In the genomic region with DNA sequence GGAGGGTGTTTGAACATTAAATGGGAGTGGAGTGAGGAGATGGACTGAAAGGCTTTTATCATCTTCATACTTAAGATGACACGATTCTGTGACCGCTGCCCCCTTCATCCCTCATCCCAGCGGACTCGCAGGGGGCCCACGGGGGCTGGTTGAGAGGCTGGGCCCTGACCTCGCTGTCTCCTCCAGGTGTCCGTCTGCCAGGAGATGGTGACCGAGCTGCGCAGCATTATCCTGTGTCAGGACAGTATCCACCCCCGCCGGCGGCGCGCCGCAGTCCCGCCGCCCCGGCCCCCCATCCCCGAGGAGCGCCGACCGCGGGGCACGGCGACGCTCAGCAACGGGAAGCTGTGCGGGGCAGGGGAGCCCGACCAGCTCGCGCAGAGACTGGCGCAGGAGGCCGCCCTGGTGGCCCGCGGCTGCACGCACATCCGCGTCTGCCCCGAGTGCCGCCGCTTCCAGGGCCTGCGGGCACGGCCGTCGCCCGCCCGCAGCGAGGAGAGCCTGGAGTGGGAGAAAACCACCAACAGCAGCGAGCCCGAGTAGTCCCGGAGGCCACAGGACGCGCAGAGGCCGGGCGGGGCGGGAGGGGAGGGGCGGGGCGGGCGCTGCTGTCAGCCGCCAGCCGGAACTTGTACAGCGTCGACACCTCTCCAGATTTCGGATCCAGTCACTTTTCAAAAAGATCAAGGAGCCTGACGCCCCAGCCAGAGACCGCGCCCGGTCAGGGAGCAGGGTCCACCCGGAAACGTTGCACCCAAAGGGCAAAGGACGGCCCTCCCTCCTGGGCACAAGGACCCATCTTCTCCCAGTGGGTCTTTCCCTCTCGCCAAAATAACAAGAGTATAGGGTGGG, we compare ENCODE assay signal across 8 cellular contexts. TPM values are rescaled to one million over a fixed set of nuclear protein-coding genes. Genes with fewer than 3 reads are reported as not detected.
DNase-seq lines count a peak whose midpoint lies in the region; ATAC-seq, FAIRE-seq and TF ChIP-seq lines count a peak whose summit lies in the region.

No MANE protein-coding gene starts in this region.

- DNase-seq in GM04504 (ENCODE audit: low read depth) (peak; percentile 14), SW480 (ENCODE audit: low spot score) (peak; percentile 78), K562 (ENCODE audit: extremely low read depth in 1 of 4, low spot score in 3 of 4) (peak; percentile 4 to 34 (median 27)), spleen (peak; percentile 76)

- no peak for TF ChIP-seq RAD21 in K562 (CRISPR knock-in tag; conservative IDR thresholded peaks at IDR 0.05 in 1 of 2, IDR thresholded peaks at IDR 0.05 in 1 of 2)

- TF ChIP-seq POLR2A in K562 (conservative IDR thresholded peaks at IDR 0.05) (no peak), spleen (IDR thresholded peaks at IDR 0.05) (no peak)

- CTCF ChIA-PET in K562 (lab: Yijun Ruan, JAX; ENCODE audit: low intra/inter-chr PET ratio) = no interaction called here

- no TSS peak for BruUV-seq in K562 (replicated peaks; lab: Mats Ljungman, UMichigan)

- TF ChIP-seq CTCF in K562 (IDR thresholded peaks at IDR 0.05 in 2 of 3, conservative IDR thresholded peaks at IDR 0.05 in 1 of 3; ENCODE audit: insufficient read depth in 2 of 3, low read depth in 1 of 3, low read length in 3 of 3) (0 out of 6 replicates have a peak, but pooled peaks of 1 of the 3 experiments have one; percentile 10), spleen (IDR thresholded peaks at IDR 0.05 in 8 of 11, conservative IDR thresholded peaks at IDR 0.05 in 3 of 11) (peak in 4 of 11 experiments; percentile 6 to 39 (median 24))

- POLR2A ChIA-PET in K562 (lab: Yijun Ruan, JAX) = interaction anchor here (0.9 to 1.2 kb wide), 3 partner anchors 14 to 17 kb away, joined by 3 to 4 read pairs (median 3); no protein-coding TSS in a partner anchor

- H3K4me3 ChIP-seq in K562 (no peak overlapping the region), iPS-20b (ENCODE audit: low read length) (peak overlapping the region; percentile 59), spleen (peak overlapping the region in 7 of 8 donors; percentile 21 to 73 (median 35))

- no peaks in the 10 kb centered on the region for H4K20me1 ChIP-seq in K562 (replicated peaks; ENCODE audit: control insufficient read depth, insufficient read depth, low read length)

- no peaks in the 10 kb centered on the region for H3K79me2 ChIP-seq in K562 (ENCODE audit: control insufficient read depth, insufficient read depth, low read length)

- H3K9me3 ChIP-seq in K562 (replicated peaks; ENCODE audit: control insufficient read depth, insufficient read depth, low read depth, low read length) (no peaks in the 10 kb centered on the region), iPS-20b (ENCODE audit: insufficient read depth, low read depth, low read length) (no peaks in the 10 kb centered on the region), spleen (no peaks in the 10 kb centered on the region)

- no peaks in the 10 kb centered on the region for H3K9me1 ChIP-seq in K562 (ENCODE audit: control insufficient read depth, insufficient read depth, low read length)

- no peak for FAIRE-seq in K562 (lab: Jason Lieb, UNC)

- H3K9ac ChIP-seq in K562 (ENCODE audit: insufficient read depth in 1 of 2, low read depth in 2 of 2, low read length in 2 of 2) (no peak overlapping the region; a peak in 1 of 4 replicates), iPS-20b (ENCODE audit: low read depth, low read length) (no peak overlapping the region)

- in situ Hi-C loops in K562 (cut with MboI) = no loop called here

- TF ChIP-seq EP300 in K562 (IDR thresholded peaks at IDR 0.05; ENCODE audit: low read length) = no peak

- WGBS in K562 (ENCODE audit: insufficient coverage, low coverage, missing lambda C conversion rate) = 1% methylated on average over 37 of the region's 72 CpGs
- WGBS in spleen, 5 donors = 2 to 9% (median 5%) methylated on average over 24 to 72 of the region's 72 CpGs

- H3K27ac ChIP-seq in K562 (ENCODE audit: extremely low read depth, low read depth, low read length) = no peak overlapping the region
- no peak overlapping the region for H3K27ac ChIP-seq in iPS-20b (ENCODE audit: low read length)
- no peak overlapping the region for H3K27ac ChIP-seq in spleen

- H3K4me2 ChIP-seq in K562 (ENCODE audit: insufficient read depth, low read length) = no peak overlapping the region; the same call in 1 of the 2 replicates

- peaks cover 0 to 5% of the 10 kb centered on the region in 2 experiments; a peak in 2 of 5 replicates for H3K4me1 ChIP-seq in K562 (replicated peaks in 1 of 2; ENCODE audit: control insufficient read depth in 2 of 2, insufficient read depth in 2 of 2, low read length in 2 of 2)
- H3K4me1 ChIP-seq in iPS-20b (ENCODE audit: insufficient read depth, low read length) = peaks cover 22% of the 10 kb centered on the region
- H3K4me1 ChIP-seq in spleen = peaks cover 0 to 18% (median 11%) of the 10 kb centered on the region in 6 donors

- intact Hi-C loops in K562 (cut with micrococcal nuclease) (no loop called here), spleen (cut with DNase I; ENCODE audit: low total_unique reads) (no loop called here)

- ATAC-seq in HG03432 (IDR thresholded peaks at IDR 0.05; ENCODE audit: unreplicated experiment) (peak; percentile 70), K562 (peak; percentile 90), GM18511 (IDR thresholded peaks at IDR 0.05; ENCODE audit: unreplicated experiment) (no peak), GM21367 (IDR thresholded peaks at IDR 0.05; ENCODE audit: unreplicated experiment) (no peak)

- H3K36me3 ChIP-seq in K562 (ENCODE audit: control insufficient read depth, insufficient read depth, low read length) (no peaks in the 10 kb centered on the region), iPS-20b (ENCODE audit: insufficient read depth, low read depth, low read length) (no peaks in the 10 kb centered on the region), spleen (no peaks in the 10 kb centered on the region)

- no peak overlapping the region for H2AFZ ChIP-seq in K562 (ENCODE audit: low read depth, low read length)

- H3K27me3 ChIP-seq in K562 (ENCODE audit: control insufficient read depth in 2 of 2, insufficient read depth in 2 of 2, low read length in 2 of 2) (peaks cover 11 to 28% of the 10 kb centered on the region in 2 experiments; a peak in 4 of 5 replicates), iPS-20b (ENCODE audit: insufficient read depth, low read length) (peaks cover 34% of the 10 kb centered on the region), spleen (replicated peaks in 1 of 7) (peaks cover 0 to 53% (median 9%) of the 10 kb centered on the region in 7 donors)

TF ChIP-seq in K562, 482 proteins besides CTCF, POLR2A, EP300 and RAD21:
- TF ChIP-seq ESRRA (IDR thresholded peaks at IDR 0.05; ENCODE audit: borderline replicate concordance, low read depth) = no peak
- TF ChIP-seq, protein P1, sequence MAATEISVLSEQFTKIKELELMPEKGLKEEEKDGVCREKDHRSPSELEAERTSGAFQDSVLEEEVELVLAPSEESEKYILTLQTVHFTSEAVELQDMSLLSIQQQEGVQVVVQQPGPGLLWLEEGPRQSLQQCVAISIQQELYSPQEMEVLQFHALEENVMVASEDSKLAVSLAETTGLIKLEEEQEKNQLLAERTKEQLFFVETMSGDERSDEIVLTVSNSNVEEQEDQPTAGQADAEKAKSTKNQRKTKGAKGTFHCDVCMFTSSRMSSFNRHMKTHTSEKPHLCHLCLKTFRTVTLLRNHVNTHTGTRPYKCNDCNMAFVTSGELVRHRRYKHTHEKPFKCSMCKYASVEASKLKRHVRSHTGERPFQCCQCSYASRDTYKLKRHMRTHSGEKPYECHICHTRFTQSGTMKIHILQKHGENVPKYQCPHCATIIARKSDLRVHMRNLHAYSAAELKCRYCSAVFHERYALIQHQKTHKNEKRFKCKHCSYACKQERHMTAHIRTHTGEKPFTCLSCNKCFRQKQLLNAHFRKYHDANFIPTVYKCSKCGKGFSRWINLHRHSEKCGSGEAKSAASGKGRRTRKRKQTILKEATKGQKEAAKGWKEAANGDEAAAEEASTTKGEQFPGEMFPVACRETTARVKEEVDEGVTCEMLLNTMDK (IDR thresholded peaks at IDR 0.05; ENCODE audit: borderline replicate concordance, insufficient read depth, low read depth, low read length, poor library complexity, severe bottlenecking) = peak; percentile 38
- peak in 1 of 2 experiments; percentile 35; a peak in 2 of 4 replicates for TF ChIP-seq NRF1 (conservative IDR thresholded peaks at IDR 0.05 in 1 of 2, IDR thresholded peaks at IDR 0.05 in 1 of 2)
- TF ChIP-seq, protein P2, sequence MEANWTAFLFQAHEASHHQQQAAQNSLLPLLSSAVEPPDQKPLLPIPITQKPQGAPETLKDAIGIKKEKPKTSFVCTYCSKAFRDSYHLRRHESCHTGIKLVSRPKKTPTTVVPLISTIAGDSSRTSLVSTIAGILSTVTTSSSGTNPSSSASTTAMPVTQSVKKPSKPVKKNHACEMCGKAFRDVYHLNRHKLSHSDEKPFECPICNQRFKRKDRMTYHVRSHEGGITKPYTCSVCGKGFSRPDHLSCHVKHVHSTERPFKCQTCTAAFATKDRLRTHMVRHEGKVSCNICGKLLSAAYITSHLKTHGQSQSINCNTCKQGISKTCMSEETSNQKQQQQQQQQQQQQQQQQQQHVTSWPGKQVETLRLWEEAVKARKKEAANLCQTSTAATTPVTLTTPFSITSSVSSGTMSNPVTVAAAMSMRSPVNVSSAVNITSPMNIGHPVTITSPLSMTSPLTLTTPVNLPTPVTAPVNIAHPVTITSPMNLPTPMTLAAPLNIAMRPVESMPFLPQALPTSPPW (CRISPR knock-in tag; IDR thresholded peaks at IDR 0.05) = peak; percentile 88

RNA-seq across cellular contexts. Expression of gene TBCEL, which starts 38.0 kb away (rescaled TPM):
- total RNA-seq in K562 (2011; cell fraction: chromatin; rRNA removed; ENCODE audit: low replicate concordance) = 1.6 and 7.0 TPM in 2 replicates
- total RNA-seq in K562 (2011; cell fraction: nucleolus; rRNA removed) = 0.67 and 1.8 TPM in 2 replicates
- 3.7 and 4.0 TPM in 2 replicates for total RNA-seq in K562 (2011; cell fraction: nucleoplasm; rRNA removed)
- total RNA-seq in K562 (2014; rRNA removed) = 1.3 and 1.4 TPM in 2 replicates
- total RNA-seq in K562 (2014; rRNA removed; fragmentation: Illumina TruSeq; extraction: Trizol) = 2.3 and 2.9 TPM in 2 replicates
- total RNA-seq in K562 (2015; rRNA removed; fragmentation: Illumina TruSeq; extraction: Trizol) = 2.1 and 2.2 TPM in 2 replicates
- total RNA-seq in K562 (2021) = 2.0 and 2.1 TPM in 2 replicates
- 0.38 and 1.3 TPM in 2 replicates for polyA plus RNA-seq in K562 (2011; rRNA removed)
- 0.09 and 0.10 TPM in 2 replicates for polyA plus RNA-seq in K562 (2011; cell fraction: cytosol; rRNA removed)
- 0.73 and 0.81 TPM in 2 replicates for polyA plus RNA-seq in K562 (2011; cell fraction: nucleus; rRNA removed)
- polyA plus RNA-seq in K562 (2012) = 1.1 and 2.6 TPM in 2 replicates
- polyA plus RNA-seq in K562 (2014; fragmentation: Illumina TruSeq; extraction: Trizol) = 1.4 and 1.7 TPM in 2 replicates
- under 1 TPM; 0.39 to 0.86 TPM for polyA plus RNA-seq in K562 (2014; fragmentation: Nextera tagmentation; extraction: Ambion mirVana)
- polyA plus RNA-seq in K562 (2014; rRNA removed) = 1.6 and 2.2 TPM in 2 replicates
- 0.84 and 3.9 TPM in 2 replicates for polyA minus RNA-seq in K562 (2011; rRNA and poly(A)+ RNA removed)
- polyA minus RNA-seq in K562 (2011; cell fraction: cytosol; rRNA and poly(A)+ RNA removed) = 0.48 TPM in 1 of 2 replicates, not detected in the other
- polyA minus RNA-seq in K562 (2011; cell fraction: nucleus; rRNA and poly(A)+ RNA removed) = 1.6 and 2.7 TPM in 2 replicates
- total RNA-seq in spleen = 10 to 100 TPM; 27.3 to 49.3 (median 35.6) TPM
- polyA plus RNA-seq in spleen = 1 to 10 TPM; 3.9 to 6.0 (median 4.6) TPM

Comparison
In these comparisons a context has a peak if more than half of its experiments do, and no peak if none do; other contexts are left out.
1. DNase-seq: peak in every context shown above with its lines; median percentile 78 in SW480; 76 in spleen; 27 in K562; 14 in GM04504.
2. ATAC-seq: peak in HG03432 (single experiment) and K562 (single experiment); none in GM18511 (single experiment) and GM21367 (single experiment).